ENCODE assay signal across 8 cellular contexts in the genomic region with DNA sequence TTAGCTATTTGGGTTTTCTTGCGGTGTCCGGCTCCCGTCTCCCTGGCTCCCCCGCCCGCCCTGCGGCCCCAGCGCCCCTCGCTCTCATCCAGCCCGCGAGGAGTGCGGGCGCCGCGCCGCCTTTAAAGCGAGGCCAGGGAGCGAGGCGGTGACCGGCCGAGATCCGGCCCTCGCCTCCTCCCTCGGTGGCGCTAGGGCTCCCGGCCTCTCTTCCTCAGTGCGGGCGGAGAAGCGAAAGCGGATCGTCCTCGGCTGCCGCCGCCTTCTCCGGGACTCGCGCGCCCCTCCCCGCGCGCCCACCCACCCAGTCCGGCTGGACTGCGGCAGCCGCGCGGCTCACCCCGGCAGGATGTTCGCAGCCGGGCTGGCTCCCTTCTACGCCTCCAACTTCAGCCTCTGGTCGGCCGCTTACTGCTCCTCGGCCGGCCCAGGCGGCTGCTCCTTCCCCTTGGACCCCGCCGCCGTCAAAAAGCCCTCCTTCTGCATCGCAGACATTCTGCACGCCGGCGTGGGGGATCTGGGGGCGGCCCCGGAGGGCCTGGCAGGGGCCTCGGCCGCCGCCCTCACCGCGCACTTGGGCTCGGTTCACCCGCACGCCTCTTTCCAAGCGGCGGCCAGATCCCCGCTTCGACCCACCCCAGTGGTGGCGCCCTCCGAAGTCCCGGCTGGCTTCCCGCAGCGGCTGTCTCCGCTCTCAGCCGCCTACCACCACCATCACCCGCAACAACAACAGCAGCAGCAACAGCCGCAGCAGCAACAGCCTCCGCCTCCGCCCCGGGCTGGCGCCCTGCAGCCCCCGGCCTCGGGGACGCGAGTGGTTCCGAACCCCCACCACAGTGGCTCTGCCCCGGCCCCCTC. TPM values are rescaled to one million over a fixed set of nuclear protein-coding genes. Genes with fewer than 3 reads are reported as not detected.
DNase-seq lines count a peak whose midpoint lies in the region; ATAC-seq lines count a peak whose summit lies in the region.

No MANE protein-coding gene starts in this region.

- no peaks in the 10 kb centered on the region for H3K27me3 ChIP-seq in right cardiac atrium (ENCODE audit: control insufficient read depth, insufficient read depth)

- peak; percentile 34 for ATAC-seq in GM21447 (IDR thresholded peaks at IDR 0.05; ENCODE audit: unreplicated experiment)
- peak; percentile 76 to 82 for ATAC-seq in right cardiac atrium

- H3K9me3 Mint-ChIP-seq in activated naive CD8-positive, alpha-beta T cell (ENCODE audit: low read depth): no peaks in the 10 kb centered on the region

- WGBS in right cardiac atrium: under 1% methylated on average over 94 of the region's 94 CpGs

- no peaks in the 10 kb centered on the region for H3K9me3 ChIP-seq in right cardiac atrium (ENCODE audit: control insufficient read depth, low read length)

- H3K27ac ChIP-seq in right cardiac atrium (ENCODE audit: low read length): peak overlapping the region; percentile 76

- peak overlapping the region; percentile 85 for H3K4me3 ChIP-seq in right cardiac atrium (ENCODE audit: low read length)

- no peak overlapping the region for H3K27ac Mint-ChIP-seq in activated naive CD8-positive, alpha-beta T cell

- H3K4me1 ChIP-seq in right cardiac atrium (ENCODE audit: control insufficient read depth, insufficient read depth, low read length): peaks cover 2% of the 10 kb centered on the region

- intact Hi-C loops in right cardiac atrium (cut with DNase I): loop anchor here (5.0 to 10.0 kb wide), 5 partner anchors 285 to 555 kb away; no protein-coding TSS in a partner anchor

- H3K36me3 Mint-ChIP-seq in activated naive CD8-positive, alpha-beta T cell: no peaks in the 10 kb centered on the region

- H3K27me3 Mint-ChIP-seq in activated naive CD8-positive, alpha-beta T cell: peaks cover 56% of the 10 kb centered on the region

- peaks cover 38% of the 10 kb centered on the region for H3K4me1 Mint-ChIP-seq in activated naive CD8-positive, alpha-beta T cell (ENCODE audit: low read depth)

- peak overlapping the region; percentile 84 for H3K4me3 Mint-ChIP-seq in activated naive CD8-positive, alpha-beta T cell

- peak; percentile 5 for DNase-seq in NCI-H2171 (lab: John Stamatoyannopoulos, UW)
- no peak for DNase-seq in NCI-H2171 treated with DMSO at 0.1 percent for 48 hours (lab: John Stamatoyannopoulos, UW)
- peak; percentile 34 for DNase-seq in LHCN-M2 (ENCODE audit: low read depth)
- DNase-seq in right cardiac atrium: peak; percentile 75 to 89 (median 89)
- peak; percentile 81 for DNase-seq in retina
- no peak for DNase-seq in COLO829 (ENCODE audit: low spot score)

RNA-seq across cellular contexts. Expression of gene HLX, which starts 0.5 kb away (rescaled TPM):
- total RNA-seq in LHCN-M2 (2014; rRNA removed) (2.4 TPM in 2 replicates), right cardiac atrium (1 to 10 TPM; 4.1 to 9.4 (median 6.9) TPM)
- polyA plus RNA-seq in LHCN-M2 (2012): 4.7 TPM
- 9.7 TPM for polyA plus RNA-seq in right cardiac atrium

Comparison
In these comparisons a context has a peak if more than half of its experiments do, and no peak if none do; other contexts are left out.
1. DNase-seq: peak in NCI-H2171 (single experiment), LHCN-M2 (single experiment), right cardiac atrium (3 of 3) and retina (single experiment); none in NCI-H2171 treated with DMSO at 0.1 percent for 48 hours (single experiment) and COLO829 (single experiment).